In the genomic region with DNA sequence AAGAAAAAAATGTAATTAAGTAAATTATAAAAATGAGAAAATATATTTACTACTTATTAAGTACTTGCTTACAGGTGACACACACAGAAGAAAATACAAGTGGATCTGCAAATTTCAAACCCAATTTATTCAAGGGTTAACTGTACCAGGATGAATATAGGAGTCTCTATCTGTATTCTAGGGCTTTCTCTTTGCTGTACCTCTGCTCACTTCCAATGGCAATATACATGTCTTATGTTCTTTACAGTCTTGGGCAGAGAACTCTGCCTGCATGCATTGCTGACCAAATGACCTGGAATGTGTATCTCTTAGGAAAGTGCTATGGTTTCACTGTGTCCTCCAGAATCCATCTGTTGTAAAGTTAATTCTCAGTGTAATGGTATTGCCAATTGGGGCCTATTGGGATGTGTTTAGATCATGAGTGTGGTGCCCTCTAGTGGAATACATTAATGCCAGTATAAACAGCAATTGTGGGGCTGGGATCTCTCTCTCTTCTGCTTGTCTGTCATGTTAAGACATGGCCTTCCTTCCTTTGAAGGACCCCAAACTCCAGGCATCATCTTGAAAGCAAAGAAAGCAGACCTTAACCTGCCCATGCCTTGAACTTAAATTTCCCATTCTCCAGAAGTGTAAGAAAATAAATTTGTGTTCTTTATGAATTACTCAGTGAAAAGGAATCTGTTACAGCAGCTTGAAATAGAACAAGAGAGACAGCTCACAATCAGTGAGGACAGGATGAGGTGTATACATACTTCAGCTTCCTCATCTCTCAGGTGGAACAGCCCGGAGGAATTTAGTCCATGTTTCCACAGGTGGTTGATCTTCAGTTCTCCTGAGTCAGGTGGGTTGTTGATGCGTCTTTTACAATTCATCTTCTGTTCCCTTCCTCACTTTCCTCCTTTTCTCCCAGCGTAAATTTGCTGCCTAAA, we compare ENCODE assay signal across 7 cellular contexts.
DNase-seq lines count a peak whose midpoint lies in the region; ATAC-seq and TF ChIP-seq lines count a peak whose summit lies in the region.
"Not testable (repeated sequence)": the region's sequence is repeated elsewhere in the genome, so short reads cannot be mapped to it uniquely, and the experiment has no call there.

No MANE protein-coding gene starts in this region.

- CTCF ChIA-PET in HCT116 (lab: Charles Lee); PC-9 (lab: Charles Lee): not testable (repeated sequence)

- not testable (repeated sequence) for H3F3A ChIP-seq in PC-9 (ENCODE audit: insufficient read depth, low read depth)

- peak; percentile 22 to 40 (median 28); a peak in 5 of 6 replicates for TF ChIP-seq CTCF in HCT116 (IDR thresholded peaks at IDR 0.05 in 2 of 3, conservative IDR thresholded peaks at IDR 0.05 in 1 of 3; ENCODE audit: borderline replicate concordance in 1 of 3, insufficient read depth in 1 of 3, low read depth in 2 of 3, low read length in 2 of 3)
- TF ChIP-seq CTCF in PC-9 (conservative IDR thresholded peaks at IDR 0.05) = peak; percentile 61
- peak; percentile 21 to 73 (median 44) for TF ChIP-seq CTCF in adrenal gland (IDR thresholded peaks at IDR 0.05)
- peak; percentile 75 for TF ChIP-seq CTCF in glutamatergic neuron (IDR thresholded peaks at IDR 0.05; ENCODE audit: partially characterized antibody, unreplicated experiment)

- not testable (repeated sequence) for H3K36me3 Mint-ChIP-seq in glutamatergic neuron (ENCODE audit: unreplicated experiment); naive B cell

- not testable (repeated sequence) for H3K9ac ChIP-seq in HCT116 (ENCODE audit: low read length)

- POLR2A ChIA-PET in HCT116 (lab: Charles Lee); PC-9 (lab: Charles Lee; ENCODE audit: unreplicated experiment): not testable (repeated sequence)

- not testable (repeated sequence) for H3K4me2 ChIP-seq in HCT116 (ENCODE audit: low read length); PC-9

- not testable (repeated sequence) for BruUV-seq in HCT116 (replicated peaks; lab: Mats Ljungman, UMichigan); PC-9 (replicated peaks; lab: Mats Ljungman, UMichigan)

- WGBS in adrenal gland, 4 donors = 37 to 78% (median 60%) methylated on average over 1 to 2 of the region's 3 CpGs

- H3K9me2 ChIP-seq in HCT116 (ENCODE audit: insufficient read depth); PC-9 (ENCODE audit: insufficient read depth): not testable (repeated sequence)

- TF ChIP-seq RAD21 in HCT116 (IDR thresholded peaks at IDR 0.05; ENCODE audit: low read depth) = not testable (repeated sequence)

- H3K27me3 ChIP-seq in HCT116 (ENCODE audit: insufficient read depth, low read length); PC-9 (ENCODE audit: insufficient read depth, low read depth); adrenal gland: not testable (repeated sequence)

- ATAC-seq in HCT116 (peak; percentile 84), naive B cell (ENCODE audit: low read depth in 2 of 2) (peak; percentile 38 to 91)

- not testable (repeated sequence) for TF ChIP-seq POLR2A in HCT116 (IDR thresholded peaks at IDR 0.05; ENCODE audit: borderline replicate concordance, extremely low read depth, insufficient read depth, insufficient read length); adrenal gland (IDR thresholded peaks at IDR 0.05)

- H3K36me3 ChIP-seq in HCT116 (ENCODE audit: control insufficient read depth in 1 of 2, insufficient read depth in 2 of 2, low read length in 2 of 2); PC-9 (ENCODE audit: low read depth); adrenal gland (replicated peaks in 1 of 2): not testable (repeated sequence)

- H2AFZ ChIP-seq in HCT116 (ENCODE audit: low read depth, low read length, poor library complexity, severe bottlenecking); PC-9: not testable (repeated sequence)

- H3K4me1 ChIP-seq in HCT116 (ENCODE audit: control insufficient read depth in 1 of 2, insufficient read depth in 2 of 2, low read length in 2 of 2); PC-9 (replicated peaks; ENCODE audit: insufficient read depth); adrenal gland (replicated peaks in 1 of 2): not testable (repeated sequence)

- H3K4me3 ChIP-seq in HCT116 (replicated peaks in 1 of 2; ENCODE audit: low read depth in 1 of 2, low read length in 2 of 2); PC-9; adrenal gland: not testable (repeated sequence)

- H3K27ac ChIP-seq in HCT116 (ENCODE audit: low read depth, low read length); PC-9; adrenal gland: not testable (repeated sequence)

- DNase-seq in ELR (ENCODE audit: low read depth) = peak; percentile 44
- peak; percentile 7 for DNase-seq in HCT116 (ENCODE audit: low read depth, low spot score)
- peak; percentile 2 for DNase-seq in M059J (ENCODE audit: low read depth)
- peak; percentile 9 to 39 for DNase-seq in PC-9
- peak in 4 of 7 donors; percentile 13 to 26 (median 18) for DNase-seq in adrenal gland
- DNase-seq in glutamatergic neuron = not testable (repeated sequence)
- peak; percentile 55 for DNase-seq in naive B cell

- H3K4me3 Mint-ChIP-seq in glutamatergic neuron (ENCODE audit: unreplicated experiment); naive B cell: not testable (repeated sequence)

- not testable (repeated sequence) for H3K27me3 Mint-ChIP-seq in glutamatergic neuron (ENCODE audit: unreplicated experiment); naive B cell

- not testable (repeated sequence) for H3K9me3 Mint-ChIP-seq in glutamatergic neuron (ENCODE audit: unreplicated experiment); naive B cell

- H3K9me3 ChIP-seq in HCT116 (ENCODE audit: control insufficient read depth in 1 of 2, insufficient read depth in 1 of 2, low read depth in 1 of 2, low read length in 2 of 2); PC-9 (ENCODE audit: insufficient read depth, low read depth); adrenal gland (replicated peaks in 1 of 3): not testable (repeated sequence)

- H3K4me1 Mint-ChIP-seq in glutamatergic neuron (ENCODE audit: low read depth, unreplicated experiment); naive B cell: not testable (repeated sequence)

- H3K27ac Mint-ChIP-seq in glutamatergic neuron (ENCODE audit: unreplicated experiment); naive B cell: not testable (repeated sequence)

- not testable (repeated sequence) for H3K79me2 ChIP-seq in HCT116 (ENCODE audit: insufficient read depth, low read length); PC-9 (ENCODE audit: low read depth)

- intact Hi-C loops in HCT116 (cut with micrococcal nuclease); PC-9 (cut with micrococcal nuclease; ENCODE audit: unreplicated experiment); adrenal gland (cut with DNase I): not testable (repeated sequence)

- RAD21 ChIA-PET in HCT116 (lab: Charles Lee; ENCODE audit: low non-redundant PET in 1 of 2, low total read pairs in 2 of 2, uncharacterized antibody in 2 of 2, unreplicated experiment in 2 of 2) = not testable (repeated sequence)

- H4K20me1 ChIP-seq in HCT116 (ENCODE audit: insufficient read depth); PC-9 (ENCODE audit: insufficient read depth): not testable (repeated sequence)
